In the genomic region with DNA sequence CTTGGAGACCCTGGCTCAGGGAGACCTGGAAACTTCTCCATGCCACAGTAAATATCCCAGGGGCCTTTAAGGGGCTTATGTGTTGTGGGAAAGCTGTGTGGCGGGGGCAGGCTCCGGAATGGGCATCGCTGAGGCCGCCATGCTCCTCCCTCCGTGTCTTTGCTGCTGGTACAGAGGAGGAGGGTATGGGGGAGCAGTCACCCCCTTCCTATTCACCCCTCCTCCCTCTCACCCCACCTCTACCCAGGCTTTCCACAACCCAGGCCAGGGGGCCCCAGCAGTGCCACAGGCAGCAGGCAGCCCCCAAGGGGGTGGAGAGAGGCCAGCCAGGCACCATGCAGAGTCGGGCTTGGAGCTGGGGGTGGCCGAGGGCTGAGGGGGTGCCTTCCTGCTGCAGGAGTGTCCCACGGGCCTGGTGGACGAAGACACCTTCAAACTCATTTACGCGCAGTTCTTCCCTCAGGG, we compare ENCODE assay signal across 1 cellular context.
TF ChIP-seq lines count a peak whose summit lies in the region.

No MANE protein-coding gene starts in this region.

TF ChIP-seq in H1, 55 proteins besides CTCF, POLR2A, EP300 and RAD21 (continued from another document):
- TF ChIP-seq NANOG (IDR thresholded peaks at IDR 0.05; ENCODE audit: insufficient read depth, low read depth, low read length, poor library complexity, severe bottlenecking) (no peak), SRF (IDR thresholded peaks at IDR 0.05; ENCODE audit: low read depth, low read length) (no peak), RXRA (IDR thresholded peaks at IDR 0.05; ENCODE audit: insufficient read depth, low read depth, low read length) (no peak), CTBP2 (IDR thresholded peaks at IDR 0.05; ENCODE audit: borderline replicate concordance, insufficient read depth, insufficient read length, low read length) (no peak), ZNF274 (IDR thresholded peaks at IDR 0.05; ENCODE audit: borderline replicate concordance, extremely low read depth, low read length) (no peak), EGR1 (IDR thresholded peaks at IDR 0.05; ENCODE audit: borderline replicate concordance, low read depth, low read length) (no peak), RNF2 (IDR thresholded peaks at IDR 0.05; ENCODE audit: borderline replicate concordance, low read depth, low read length, missing control alignments, poor library complexity, severe bottlenecking) (no peak), CEBPB (IDR thresholded peaks at IDR 0.05; ENCODE audit: low read depth, low read length) (no peak), SP4 (IDR thresholded peaks at IDR 0.05; ENCODE audit: low read length) (no peak), HDAC2 (IDR thresholded peaks at IDR 0.05; ENCODE audit: borderline replicate concordance in 1 of 2, low read depth in 2 of 2, low read length in 2 of 2) (no peak), SIRT6 (IDR thresholded peaks at IDR 0.05; ENCODE audit: low read length) (no peak), TAF1 (IDR thresholded peaks at IDR 0.05; ENCODE audit: low read depth, low read length) (no peak), POLR2AphosphoS5 (IDR thresholded peaks at IDR 0.05; ENCODE audit: low read depth, low read length) (no peak)
- TF ChIP-seq, protein P1, sequence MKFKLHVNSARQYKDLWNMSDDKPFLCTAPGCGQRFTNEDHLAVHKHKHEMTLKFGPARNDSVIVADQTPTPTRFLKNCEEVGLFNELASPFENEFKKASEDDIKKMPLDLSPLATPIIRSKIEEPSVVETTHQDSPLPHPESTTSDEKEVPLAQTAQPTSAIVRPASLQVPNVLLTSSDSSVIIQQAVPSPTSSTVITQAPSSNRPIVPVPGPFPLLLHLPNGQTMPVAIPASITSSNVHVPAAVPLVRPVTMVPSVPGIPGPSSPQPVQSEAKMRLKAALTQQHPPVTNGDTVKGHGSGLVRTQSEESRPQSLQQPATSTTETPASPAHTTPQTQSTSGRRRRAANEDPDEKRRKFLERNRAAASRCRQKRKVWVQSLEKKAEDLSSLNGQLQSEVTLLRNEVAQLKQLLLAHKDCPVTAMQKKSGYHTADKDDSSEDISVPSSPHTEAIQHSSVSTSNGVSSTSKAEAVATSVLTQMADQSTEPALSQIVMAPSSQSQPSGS (IDR thresholded peaks at IDR 0.05; ENCODE audit: low read length), result no peak
